Comparison of ENCODE assay signal across 1 cellular context in the genomic region with DNA sequence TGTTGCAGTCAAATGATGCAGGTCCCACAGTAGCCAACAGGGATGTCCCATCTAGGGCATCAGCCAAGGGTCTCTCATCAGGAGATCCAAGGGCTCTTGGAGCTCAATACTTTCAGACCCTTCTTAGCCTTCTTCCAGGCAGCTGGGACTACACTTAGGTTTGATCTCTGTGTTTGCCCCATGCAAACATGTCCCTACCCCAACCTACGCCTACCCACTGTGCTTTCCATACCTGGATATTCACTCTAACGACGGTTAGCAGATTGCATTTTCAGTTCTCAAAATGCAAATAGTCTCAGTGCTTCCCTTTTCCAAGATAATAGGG.
TF ChIP-seq lines count a peak whose summit lies in the region.

No MANE protein-coding gene starts in this region.

TF ChIP-seq in GM23338, 12 proteins besides CTCF, POLR2A, EP300 and RAD21 (continued from another document):
- TF ChIP-seq, protein P1, sequence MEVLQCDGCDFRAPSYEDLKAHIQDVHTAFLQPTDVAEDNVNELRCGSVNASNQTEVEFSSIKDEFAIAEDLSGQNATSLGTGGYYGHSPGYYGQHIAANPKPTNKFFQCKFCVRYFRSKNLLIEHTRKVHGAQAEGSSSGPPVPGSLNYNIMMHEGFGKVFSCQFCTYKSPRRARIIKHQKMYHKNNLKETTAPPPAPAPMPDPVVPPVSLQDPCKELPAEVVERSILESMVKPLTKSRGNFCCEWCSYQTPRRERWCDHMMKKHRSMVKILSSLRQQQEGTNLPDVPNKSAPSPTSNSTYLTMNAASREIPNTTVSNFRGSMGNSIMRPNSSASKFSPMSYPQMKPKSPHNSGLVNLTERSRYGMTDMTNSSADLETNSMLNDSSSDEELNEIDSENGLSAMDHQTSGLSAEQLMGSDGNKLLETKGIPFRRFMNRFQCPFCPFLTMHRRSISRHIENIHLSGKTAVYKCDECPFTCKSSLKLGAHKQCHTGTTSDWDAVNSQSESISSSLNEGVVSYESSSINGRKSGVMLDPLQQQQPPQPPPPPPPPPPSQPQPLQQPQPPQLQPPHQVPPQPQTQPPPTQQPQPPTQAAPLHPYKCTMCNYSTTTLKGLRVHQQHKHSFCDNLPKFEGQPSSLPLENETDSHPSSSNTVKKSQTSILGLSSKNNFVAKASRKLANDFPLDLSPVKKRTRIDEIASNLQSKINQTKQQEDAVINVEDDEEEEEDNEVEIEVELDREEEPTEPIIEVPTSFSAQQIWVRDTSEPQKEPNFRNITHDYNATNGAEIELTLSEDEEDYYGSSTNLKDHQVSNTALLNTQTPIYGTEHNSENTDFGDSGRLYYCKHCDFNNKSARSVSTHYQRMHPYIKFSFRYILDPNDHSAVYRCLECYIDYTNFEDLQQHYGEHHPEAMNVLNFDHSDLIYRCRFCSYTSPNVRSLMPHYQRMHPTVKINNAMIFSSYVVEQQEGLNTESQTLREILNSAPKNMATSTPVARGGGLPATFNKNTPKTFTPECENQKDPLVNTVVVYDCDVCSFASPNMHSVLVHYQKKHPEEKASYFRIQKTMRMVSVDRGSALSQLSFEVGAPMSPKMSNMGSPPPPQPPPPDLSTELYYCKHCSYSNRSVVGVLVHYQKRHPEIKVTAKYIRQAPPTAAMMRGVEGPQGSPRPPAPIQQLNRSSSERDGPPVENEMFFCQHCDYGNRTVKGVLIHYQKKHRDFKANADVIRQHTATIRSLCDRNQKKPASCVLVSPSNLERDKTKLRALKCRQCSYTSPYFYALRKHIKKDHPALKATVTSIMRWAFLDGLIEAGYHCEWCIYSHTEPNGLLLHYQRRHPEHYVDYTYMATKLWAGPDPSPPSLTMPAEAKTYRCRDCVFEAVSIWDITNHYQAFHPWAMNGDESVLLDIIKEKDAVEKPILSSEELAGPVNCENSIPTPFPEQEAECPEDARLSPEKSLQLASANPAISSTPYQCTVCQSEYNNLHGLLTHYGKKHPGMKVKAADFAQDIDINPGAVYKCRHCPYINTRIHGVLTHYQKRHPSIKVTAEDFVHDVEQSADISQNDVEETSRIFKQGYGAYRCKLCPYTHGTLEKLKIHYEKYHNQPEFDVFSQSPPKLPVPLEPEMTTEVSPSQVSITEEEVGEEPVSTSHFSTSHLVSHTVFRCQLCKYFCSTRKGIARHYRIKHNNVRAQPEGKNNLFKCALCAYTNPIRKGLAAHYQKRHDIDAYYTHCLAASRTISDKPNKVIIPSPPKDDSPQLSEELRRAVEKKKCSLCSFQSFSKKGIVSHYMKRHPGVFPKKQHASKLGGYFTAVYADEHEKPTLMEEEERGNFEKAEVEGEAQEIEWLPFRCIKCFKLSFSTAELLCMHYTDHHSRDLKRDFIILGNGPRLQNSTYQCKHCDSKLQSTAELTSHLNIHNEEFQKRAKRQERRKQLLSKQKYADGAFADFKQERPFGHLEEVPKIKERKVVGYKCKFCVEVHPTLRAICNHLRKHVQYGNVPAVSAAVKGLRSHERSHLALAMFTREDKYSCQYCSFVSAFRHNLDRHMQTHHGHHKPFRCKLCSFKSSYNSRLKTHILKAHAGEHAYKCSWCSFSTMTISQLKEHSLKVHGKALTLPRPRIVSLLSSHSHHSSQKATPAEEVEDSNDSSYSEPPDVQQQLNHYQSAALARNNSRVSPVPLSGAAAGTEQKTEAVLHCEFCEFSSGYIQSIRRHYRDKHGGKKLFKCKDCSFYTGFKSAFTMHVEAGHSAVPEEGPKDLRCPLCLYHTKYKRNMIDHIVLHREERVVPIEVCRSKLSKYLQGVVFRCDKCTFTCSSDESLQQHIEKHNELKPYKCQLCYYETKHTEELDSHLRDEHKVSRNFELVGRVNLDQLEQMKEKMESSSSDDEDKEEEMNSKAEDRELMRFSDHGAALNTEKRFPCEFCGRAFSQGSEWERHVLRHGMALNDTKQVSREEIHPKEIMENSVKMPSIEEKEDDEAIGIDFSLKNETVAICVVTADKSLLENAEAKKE (CRISPR knock-in tag; IDR thresholded peaks at IDR 0.05), result 0 out of 2 replicates have a peak, but pooled peaks have one; percentile 36
